Comparison of ENCODE assay signal across 9 cellular contexts in genomic region chr20:63973636-63974401, GRCh38. TPM values are rescaled to one million over a fixed set of nuclear protein-coding genes. Genes with fewer than 3 reads are reported as not detected.
A peak's percentile ranks its signal among the peaks of the same experiment; 100 is the strongest.
DNase-seq lines count a peak whose midpoint lies in the region; ATAC-seq and TF ChIP-seq lines count a peak whose summit lies in the region.
"Had no signal": no experiment of that assay in that cellular context is flagged by ENCODE, and none has a peak within 500 bp of the region (broad histone marks: within the 10 kb centered on the region; RNA-seq: fewer than 3 reads in every experiment).

No MANE protein-coding gene starts in this region.

- CTCF ChIA-PET in CD4-positive, alpha-beta T cell (lab: Charles Lee), result interaction anchor here (0.6 to 2.1 kb wide), 30 partner anchors 9 to 664 kb away, joined by 3 to 15 read pairs (median 4); partner anchors contain the start of genes ARFRP1, DNAJC5, TPD52L2 and UCKL1
- CTCF ChIA-PET in HEK293 (lab: Yijun Ruan, JAX), result interaction anchor here (0.5 to 3.5 kb wide), 27 partner anchors 12 to 572 kb away, joined by 3 to 16 read pairs (median 4); partner anchors contain the start of genes PTK6, TPD52L2 and UCKL1
- CTCF ChIA-PET in activated CD4-positive, alpha-beta T cell treated with anti-CD3 and anti-CD28 coated beads, Interleukin-2, amount 10 ng/mL, durations not matched to agents 7 days and 5 days (lab: Charles Lee), result interaction anchor here (0.6 to 1.8 kb wide), 17 partner anchors 10 to 435 kb away, joined by 3 to 10 read pairs (median 3); partner anchors contain the start of gene C20orf204

- no peak overlapping the region; the same call in 1 of the 2 replicates for H3K4me3 ChIP-seq in HEK293 (ENCODE audit: low read depth, low read length)

- H3K27ac ChIP-seq in CD4-positive, alpha-beta T cell (ENCODE audit: low read depth, low read length), result peak overlapping the region; percentile 13
- no peak overlapping the region for H3K27ac ChIP-seq in HEK293 (ENCODE audit: extremely low read depth, low read depth, low read length)

- H3K4me3 Mint-ChIP-seq in CD4-positive, alpha-beta T cell, result peak overlapping the region; percentile 26
- H3K4me3 Mint-ChIP-seq in activated CD4-positive, alpha-beta T cell treated with anti-CD3 and anti-CD28 coated beads, Interleukin-2, amount 10 ng/mL, durations not matched to agents 7 days and 5 days, result no peak overlapping the region

- H3K27ac Mint-ChIP-seq in CD4-positive, alpha-beta T cell, result peak overlapping the region; percentile 58
- no peak overlapping the region for H3K27ac Mint-ChIP-seq in activated CD4-positive, alpha-beta T cell treated with anti-CD3 and anti-CD28 coated beads, Interleukin-2, amount 10 ng/mL, durations not matched to agents 7 days and 5 days

- H3K9me3 Mint-ChIP-seq in CD4-positive, alpha-beta T cell, result no peaks in the 10 kb centered on the region
- no peaks in the 10 kb centered on the region for H3K9me3 Mint-ChIP-seq in activated CD4-positive, alpha-beta T cell treated with anti-CD3 and anti-CD28 coated beads, Interleukin-2, amount 10 ng/mL, durations not matched to agents 7 days and 5 days
- H3K9me3 Mint-ChIP-seq: IgD-negative memory B cell had no signal

- H3K4me1 Mint-ChIP-seq in CD4-positive, alpha-beta T cell (ENCODE audit: low read depth), result peaks cover 56% of the 10 kb centered on the region
- H3K4me1 Mint-ChIP-seq in activated CD4-positive, alpha-beta T cell treated with anti-CD3 and anti-CD28 coated beads, Interleukin-2, amount 10 ng/mL, durations not matched to agents 7 days and 5 days, result peaks cover 47% of the 10 kb centered on the region

- no peaks in the 10 kb centered on the region for H3K36me3 ChIP-seq in HEK293 (ENCODE audit: control insufficient read depth in 2 of 2, insufficient read depth in 1 of 2, low read length in 2 of 2)

- peak; percentile 51 for ATAC-seq in CD4-positive, alpha-beta T cell (ENCODE audit: poor library complexity)
- ATAC-seq in GM19328 (IDR thresholded peaks at IDR 0.05; ENCODE audit: unreplicated experiment), result no peak

- H3K36me3 Mint-ChIP-seq in CD4-positive, alpha-beta T cell (ENCODE audit: low read depth), result peaks cover 24% of the 10 kb centered on the region
- peaks cover 15% of the 10 kb centered on the region for H3K36me3 Mint-ChIP-seq in activated CD4-positive, alpha-beta T cell treated with anti-CD3 and anti-CD28 coated beads, Interleukin-2, amount 10 ng/mL, durations not matched to agents 7 days and 5 days (ENCODE audit: low read depth)
- H3K36me3 Mint-ChIP-seq: IgD-negative memory B cell had no signal

- no peaks in the 10 kb centered on the region for H3K27me3 Mint-ChIP-seq in CD4-positive, alpha-beta T cell
- H3K27me3 Mint-ChIP-seq in activated CD4-positive, alpha-beta T cell treated with anti-CD3 and anti-CD28 coated beads, Interleukin-2, amount 10 ng/mL, durations not matched to agents 7 days and 5 days, result peaks cover 2% of the 10 kb centered on the region
- H3K27me3 Mint-ChIP-seq: IgD-negative memory B cell had no signal

- no peaks in the 10 kb centered on the region for H3K27me3 ChIP-seq in CD4-positive, alpha-beta T cell (ENCODE audit: control insufficient read depth, insufficient read depth, low read length)

- POLR2A ChIA-PET in CD4-positive, alpha-beta T cell (lab: Charles Lee), result interaction anchor here (1.0 kb wide), 1 partner anchor 89 kb away, joined by 3 read pairs; no protein-coding TSS in a partner anchor
- POLR2A ChIA-PET in HEK293 (lab: Yijun Ruan, JAX), result interaction anchor here (0.5 to 1.4 kb wide), 4 partner anchors 16 to 436 kb away, joined by 3 to 6 read pairs (median 4); partner anchors contain the start of gene TPD52L2
- POLR2A ChIA-PET in activated CD4-positive, alpha-beta T cell treated with anti-CD3 and anti-CD28 coated beads, Interleukin-2, amount 10 ng/mL, durations not matched to agents 7 days and 5 days (lab: Charles Lee), result no interaction called here

- intact Hi-C loops in CD4-positive, alpha-beta T cell (cut with DNase I, micrococcal nuclease), result loop anchor here (1.0 to 10.0 kb wide), 7 partner anchors 65 to 477 kb away; partner anchors contain the start of genes ARFRP1 (in 1 of the 2) and ZGPAT (in 1 of the 2)

- peak; percentile 98 for TF ChIP-seq CTCF in CD4-positive, alpha-beta T cell (IDR thresholded peaks at IDR 0.05)
- peak; percentile 97 for TF ChIP-seq CTCF in HEK293 (tag by site-specific recombination; IDR thresholded peaks at IDR 0.05)

- H3K9me3 ChIP-seq in CD4-positive, alpha-beta T cell (ENCODE audit: control insufficient read depth, low read length), result no peaks in the 10 kb centered on the region
- H3K9me3 ChIP-seq in HEK293 (ENCODE audit: control insufficient read depth, insufficient read depth, low read depth, low read length), result no peaks in the 10 kb centered on the region

- H3K4me1 ChIP-seq in HEK293 (ENCODE audit: control insufficient read depth, insufficient read depth, low read length), result 0 out of 2 replicates have a peak, but pooled peaks cover 3% of the 10 kb centered on the region

- peak; percentile 62 to 86 (median 74) for DNase-seq in CD4-positive, alpha-beta T cell
- DNase-seq in NCI-H510A (lab: John Stamatoyannopoulos, UW) (peak; percentile 71), dedifferentiated amniotic fluid mesenchymal stem cell (ENCODE audit: extremely low spot score) (peak; percentile 81), left kidney (ENCODE audit: low read depth, low spot score) (peak; percentile 95)
- DNase-seq in activated CD4-positive, alpha-beta T cell treated with anti-CD3 and anti-CD28 coated beads, Interleukin-2, amount 10 ng/mL, durations not matched to agents 7 days and 5 days, result peak; percentile 77
- peak; percentile 85 for DNase-seq in stimulated activated CD4-positive, alpha-beta T cell treated with anti-CD3 and anti-CD28 coated beads, Interleukin-2, amount 100 ng/mL, for 24 hours

TF ChIP-seq in HEK293, 187 proteins besides CTCF, POLR2A, EP300 and RAD21 (continues in another document):
- TF ChIP-seq, protein P1, sequence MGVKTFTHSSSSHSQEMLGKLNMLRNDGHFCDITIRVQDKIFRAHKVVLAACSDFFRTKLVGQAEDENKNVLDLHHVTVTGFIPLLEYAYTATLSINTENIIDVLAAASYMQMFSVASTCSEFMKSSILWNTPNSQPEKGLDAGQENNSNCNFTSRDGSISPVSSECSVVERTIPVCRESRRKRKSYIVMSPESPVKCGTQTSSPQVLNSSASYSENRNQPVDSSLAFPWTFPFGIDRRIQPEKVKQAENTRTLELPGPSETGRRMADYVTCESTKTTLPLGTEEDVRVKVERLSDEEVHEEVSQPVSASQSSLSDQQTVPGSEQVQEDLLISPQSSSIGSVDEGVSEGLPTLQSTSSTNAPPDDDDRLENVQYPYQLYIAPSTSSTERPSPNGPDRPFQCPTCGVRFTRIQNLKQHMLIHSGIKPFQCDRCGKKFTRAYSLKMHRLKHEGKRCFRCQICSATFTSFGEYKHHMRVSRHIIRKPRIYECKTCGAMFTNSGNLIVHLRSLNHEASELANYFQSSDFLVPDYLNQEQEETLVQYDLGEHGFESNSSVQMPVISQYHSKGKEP (tag by site-specific recombination; IDR thresholded peaks at IDR 0.05), result peak; percentile 45; the same call in 1 of the 2 replicates
- peak; percentile 34; the same call in 1 of the 2 replicates for TF ChIP-seq ZNF24 (tag by site-specific recombination; IDR thresholded peaks at IDR 0.05)
- TF ChIP-seq ZBTB7A (tag by site-specific recombination; IDR thresholded peaks at IDR 0.05; ENCODE audit: low read depth), result peak; percentile 64; the same call in 1 of the 2 replicates

RNA-seq across cellular contexts. Expression of gene ZNF512B, which starts 4.1 kb away (rescaled TPM):
- 10 to 100 TPM; 22.0 to 23.3 TPM for total RNA-seq in CD4-positive, alpha-beta T cell
- total RNA-seq in activated CD4-positive, alpha-beta T cell treated with anti-CD3 and anti-CD28 coated beads, Interleukin-2, amount 10 ng/mL, durations not matched to agents 7 days and 5 days, result 10 to 100 TPM; 19.3 to 21.4 TPM

RNA-seq across cellular contexts. Expression of gene SAMD10, which starts 5.6 kb away (rescaled TPM):
- total RNA-seq in CD4-positive, alpha-beta T cell, result 10 to 100 TPM; 12.0 to 12.1 TPM
- total RNA-seq in activated CD4-positive, alpha-beta T cell treated with anti-CD3 and anti-CD28 coated beads, Interleukin-2, amount 10 ng/mL, durations not matched to agents 7 days and 5 days, result 10 to 100 TPM; 16.3 to 17.2 TPM

RNA-seq across cellular contexts. Expression of gene PRPF6, which starts 7.1 kb away (rescaled TPM):
- total RNA-seq in CD4-positive, alpha-beta T cell, result 10 to 100 TPM; 50.6 to 51.3 TPM
- total RNA-seq in activated CD4-positive, alpha-beta T cell treated with anti-CD3 and anti-CD28 coated beads, Interleukin-2, amount 10 ng/mL, durations not matched to agents 7 days and 5 days, result 10 to 100 TPM; 67.1 to 70.8 TPM

RNA-seq across cellular contexts. Expression of gene UCKL1, which starts 17.6 kb away (rescaled TPM):
- total RNA-seq in CD4-positive, alpha-beta T cell, result 10 to 100 TPM; 41.3 to 46.1 TPM
- total RNA-seq in activated CD4-positive, alpha-beta T cell treated with anti-CD3 and anti-CD28 coated beads, Interleukin-2, amount 10 ng/mL, durations not matched to agents 7 days and 5 days, result 10 to 100 TPM; 37.8 to 41.0 TPM
